19 cellular contexts compared by ENCODE assay signal in genomic region chr1:54263601-54264226, GRCh38.
DNase-seq lines count a peak whose midpoint lies in the region; ATAC-seq, FAIRE-seq and TF ChIP-seq lines count a peak whose summit lies in the region.
"Had no signal": no experiment of that assay in that cellular context is flagged by ENCODE, and none has a peak within 500 bp of the region (broad histone marks: within the 10 kb centered on the region; RNA-seq: fewer than 3 reads in every experiment).

No MANE protein-coding gene starts in this region.

- FAIRE-seq in D721Med (lab: Jason Lieb, UNC): no peak

- no peaks in the 10 kb centered on the region for H3K27me3 Mint-ChIP-seq in CD4-positive, CD25-positive, alpha-beta regulatory T cell
- no peaks in the 10 kb centered on the region for H3K27me3 Mint-ChIP-seq in CD8-positive, alpha-beta memory T cell
- H3K27me3 Mint-ChIP-seq in activated T-helper 1 cell treated with anti-CD3 and anti-CD28 coated beads, Interleukin-12 subunit alpha, Interleukin-12 subunit beta, Interleukin-2, Interleukin-4 antibody, amounts not matched to agents 30 ng/mL and 10 ng/mL and 1 ng/mL, durations not matched to agents 14 hours and 24 hours and 36 hours (ENCODE audit: insufficient read depth): no peaks in the 10 kb centered on the region
- no peaks in the 10 kb centered on the region for H3K27me3 Mint-ChIP-seq in stimulated activated naive B cell treated with anti-CD40 and anti-IgM and Interleukin-4, amounts not matched to agents 10 μg/mL and 1 μg/mL and 100 μg/mL, for 72 hours
- H3K27me3 Mint-ChIP-seq: activated naive CD4-positive, alpha-beta T cell treated with anti-CD3 and anti-CD28 coated beads, Interleukin-2, amount 50 U/mL, for 24 hours had no signal

- no peak overlapping the region for H3K4me3 Mint-ChIP-seq in CD4-positive, CD25-positive, alpha-beta regulatory T cell
- H3K4me3 Mint-ChIP-seq in CD8-positive, alpha-beta memory T cell: no peak overlapping the region
- H3K4me3 Mint-ChIP-seq in activated T-helper 1 cell treated with anti-CD3 and anti-CD28 coated beads, Interleukin-12 subunit alpha, Interleukin-12 subunit beta, Interleukin-2, Interleukin-4 antibody, amounts not matched to agents 30 ng/mL and 10 ng/mL and 1 ng/mL, durations not matched to agents 14 hours and 24 hours and 36 hours: no peak overlapping the region
- no peak overlapping the region for H3K4me3 Mint-ChIP-seq in stimulated activated naive B cell treated with anti-CD40 and anti-IgM and Interleukin-4, amounts not matched to agents 10 μg/mL and 1 μg/mL and 100 μg/mL, for 72 hours
- H3K4me3 Mint-ChIP-seq: activated naive CD4-positive, alpha-beta T cell treated with anti-CD3 and anti-CD28 coated beads, Interleukin-2, amount 50 U/mL, for 24 hours had no signal

- WGBS in mesodermal cell (ENCODE audit: insufficient coverage in 2 of 2), 2 experiments: 90 to 94% methylated on average over 5 to 6 of the region's 6 CpGs

- H3K4me3 ChIP-seq in CD4-positive, CD25-positive, alpha-beta regulatory T cell (ENCODE audit: low read depth, low read length): no peak overlapping the region
- no peak overlapping the region for H3K4me3 ChIP-seq in CD8-positive, alpha-beta memory T cell (ENCODE audit: low read length)
- H3K4me3 ChIP-seq in mesodermal cell (ENCODE audit: extremely low read depth, insufficient read depth, low read length, poor library complexity, severe bottlenecking): no peak overlapping the region

- CTCF ChIA-PET in CD8-positive, alpha-beta memory T cell (lab: Charles Lee): no interaction called here

- DNase-seq in CD4-positive, CD25-positive, alpha-beta regulatory T cell: peak in 1 of 3 donors; percentile 26
- DNase-seq in CD8-positive, alpha-beta memory T cell: no peak
- DNase-seq in activated T-helper 1 cell treated with anti-CD3 and anti-CD28 coated beads, Interleukin-12 subunit alpha, Interleukin-12 subunit beta, Interleukin-2, Interleukin-4 antibody, amounts not matched to agents 30 ng/mL and 10 ng/mL and 1 ng/mL, durations not matched to agents 14 hours and 24 hours and 36 hours (ENCODE audit: low spot score): no peak
- DNase-seq in stimulated activated naive B cell treated with anti-CD40 and anti-IgM and Interleukin-4, amounts not matched to agents 10 μg/mL and 1 μg/mL and 100 μg/mL, for 72 hours: no peak
- DNase-seq in D721Med (ENCODE audit: insufficient read length, low spot score) (no peak), NCI-H2081 treated with DMSO at 0.1 percent for 48 hours (lab: John Stamatoyannopoulos, UW) (no peak)
- DNase-seq: activated CD4-positive, CD25-positive, alpha-beta regulatory T cell treated with anti-CD3 and anti-CD28 coated beads, Interleukin-2, amount 50 U/mL, for 72 hours; activated CD8-positive, alpha-beta memory T cell treated with anti-CD3 and anti-CD28 coated beads, Interleukin-2, amount 50 U/mL, for 48 hours; DND-41; effector memory CD4-positive, alpha-beta T cell; NCI-H1105; NCI-H510A; retina; SK-N-SH; stimulated activated CD4-positive, alpha-beta T cell treated with anti-CD3 and anti-CD28 coated beads, Interleukin-4, amount 100 ng/mL, for 24 hours had no signal

- POLR2A ChIA-PET in CD8-positive, alpha-beta memory T cell (lab: Charles Lee): interaction anchor here (0.7 kb wide), 1 partner anchor 42 kb away, joined by 3 read pairs; no protein-coding TSS in a partner anchor

- H3K27ac Mint-ChIP-seq in CD4-positive, CD25-positive, alpha-beta regulatory T cell: peak overlapping the region in 2 of 3 donors; percentile 47 to 61
- H3K27ac Mint-ChIP-seq in CD8-positive, alpha-beta memory T cell: peak overlapping the region in 7 of 8 donors; percentile 12 to 47 (median 17)
- peak overlapping the region; percentile 79 for H3K27ac Mint-ChIP-seq in activated T-helper 1 cell treated with anti-CD3 and anti-CD28 coated beads, Interleukin-12 subunit alpha, Interleukin-12 subunit beta, Interleukin-2, Interleukin-4 antibody, amounts not matched to agents 30 ng/mL and 10 ng/mL and 1 ng/mL, durations not matched to agents 14 hours and 24 hours and 36 hours
- H3K27ac Mint-ChIP-seq in stimulated activated naive B cell treated with anti-CD40 and anti-IgM and Interleukin-4, amounts not matched to agents 10 μg/mL and 1 μg/mL and 100 μg/mL, for 72 hours: no peak overlapping the region

- no peaks in the 10 kb centered on the region for H3K27me3 ChIP-seq in CD4-positive, CD25-positive, alpha-beta regulatory T cell (ENCODE audit: control insufficient read depth, insufficient read depth, low read length)
- no peaks in the 10 kb centered on the region for H3K27me3 ChIP-seq in CD8-positive, alpha-beta memory T cell (ENCODE audit: insufficient read depth, low read length, poor library complexity, severe bottlenecking)

- ATAC-seq in CD4-positive, CD25-positive, alpha-beta regulatory T cell (ENCODE audit: low read depth in 2 of 2): no peak
- ATAC-seq in stimulated activated naive B cell treated with anti-CD40 and anti-IgM and Interleukin-4, amounts not matched to agents 10 μg/mL and 1 μg/mL and 100 μg/mL, for 72 hours (replicated peaks): no peak
- ATAC-seq in HG02970 (IDR thresholded peaks at IDR 0.05; ENCODE audit: low FRiP score, unreplicated experiment): no peak
- ATAC-seq: HCT116 had no signal

- peaks cover 5% of the 10 kb centered on the region for H3K36me3 Mint-ChIP-seq in CD4-positive, CD25-positive, alpha-beta regulatory T cell
- peaks cover 0 to 26% (median 0%) of the 10 kb centered on the region in 3 donors for H3K36me3 Mint-ChIP-seq in CD8-positive, alpha-beta memory T cell
- no peaks in the 10 kb centered on the region for H3K36me3 Mint-ChIP-seq in activated T-helper 1 cell treated with anti-CD3 and anti-CD28 coated beads, Interleukin-12 subunit alpha, Interleukin-12 subunit beta, Interleukin-2, Interleukin-4 antibody, amounts not matched to agents 30 ng/mL and 10 ng/mL and 1 ng/mL, durations not matched to agents 14 hours and 24 hours and 36 hours (ENCODE audit: low read depth)
- no peaks in the 10 kb centered on the region for H3K36me3 Mint-ChIP-seq in stimulated activated naive B cell treated with anti-CD40 and anti-IgM and Interleukin-4, amounts not matched to agents 10 μg/mL and 1 μg/mL and 100 μg/mL, for 72 hours
- H3K36me3 Mint-ChIP-seq: activated naive CD4-positive, alpha-beta T cell treated with anti-CD3 and anti-CD28 coated beads, Interleukin-2, amount 50 U/mL, for 24 hours had no signal

- H3K9me3 ChIP-seq in CD4-positive, CD25-positive, alpha-beta regulatory T cell (ENCODE audit: control insufficient read depth in 2 of 2, low read length in 2 of 2): no peaks in the 10 kb centered on the region
- no peaks in the 10 kb centered on the region for H3K9me3 ChIP-seq in CD8-positive, alpha-beta memory T cell (ENCODE audit: low read length)
- no peaks in the 10 kb centered on the region for H3K9me3 ChIP-seq in mesodermal cell (ENCODE audit: control insufficient read depth, low read length)
- H3K9me3 ChIP-seq: SK-N-SH had no signal

- intact Hi-C loops in activated T-helper 1 cell treated with anti-CD3 and anti-CD28 coated beads, Interleukin-12 subunit alpha, Interleukin-12 subunit beta, Interleukin-2, Interleukin-4 antibody, amounts not matched to agents 30 ng/mL and 10 ng/mL and 1 ng/mL, durations not matched to agents 14 hours and 24 hours and 36 hours (cut with micrococcal nuclease): no loop called here

- peaks cover 0 to 1% (median 0%) of the 10 kb centered on the region in 7 donors for H3K9me3 Mint-ChIP-seq in CD4-positive, CD25-positive, alpha-beta regulatory T cell
- no peaks in the 10 kb centered on the region for H3K9me3 Mint-ChIP-seq in CD8-positive, alpha-beta memory T cell
- H3K9me3 Mint-ChIP-seq in activated T-helper 1 cell treated with anti-CD3 and anti-CD28 coated beads, Interleukin-12 subunit alpha, Interleukin-12 subunit beta, Interleukin-2, Interleukin-4 antibody, amounts not matched to agents 30 ng/mL and 10 ng/mL and 1 ng/mL, durations not matched to agents 14 hours and 24 hours and 36 hours: no peaks in the 10 kb centered on the region
- H3K9me3 Mint-ChIP-seq in stimulated activated naive B cell treated with anti-CD40 and anti-IgM and Interleukin-4, amounts not matched to agents 10 μg/mL and 1 μg/mL and 100 μg/mL, for 72 hours: no peaks in the 10 kb centered on the region
- H3K9me3 Mint-ChIP-seq: activated naive CD4-positive, alpha-beta T cell treated with anti-CD3 and anti-CD28 coated beads, Interleukin-2, amount 50 U/mL, for 24 hours had no signal

- H3K4me1 Mint-ChIP-seq in CD4-positive, CD25-positive, alpha-beta regulatory T cell: peaks cover 0 to 20% (median 7%) of the 10 kb centered on the region in 4 donors
- H3K4me1 Mint-ChIP-seq in CD8-positive, alpha-beta memory T cell: peaks cover 14 to 28% (median 25%) of the 10 kb centered on the region in 3 donors
- peaks cover 39% of the 10 kb centered on the region for H3K4me1 Mint-ChIP-seq in activated T-helper 1 cell treated with anti-CD3 and anti-CD28 coated beads, Interleukin-12 subunit alpha, Interleukin-12 subunit beta, Interleukin-2, Interleukin-4 antibody, amounts not matched to agents 30 ng/mL and 10 ng/mL and 1 ng/mL, durations not matched to agents 14 hours and 24 hours and 36 hours (ENCODE audit: low read depth)
- H3K4me1 Mint-ChIP-seq in stimulated activated naive B cell treated with anti-CD40 and anti-IgM and Interleukin-4, amounts not matched to agents 10 μg/mL and 1 μg/mL and 100 μg/mL, for 72 hours: peaks cover 6 to 8% of the 10 kb centered on the region in 2 donors

- H3K36me3 ChIP-seq in CD4-positive, CD25-positive, alpha-beta regulatory T cell (ENCODE audit: control insufficient read depth, insufficient read depth, low read length): no peaks in the 10 kb centered on the region
- no peaks in the 10 kb centered on the region for H3K36me3 ChIP-seq in CD8-positive, alpha-beta memory T cell (ENCODE audit: insufficient read depth, low read length)
- peaks cover 64% of the 10 kb centered on the region for H3K36me3 ChIP-seq in mesodermal cell (ENCODE audit: control insufficient read depth, insufficient read depth, low read length)

- H3K4me1 ChIP-seq in CD4-positive, CD25-positive, alpha-beta regulatory T cell (ENCODE audit: control insufficient read depth, insufficient read depth, low read length, poor library complexity, severe bottlenecking): no peaks in the 10 kb centered on the region
- H3K4me1 ChIP-seq in CD8-positive, alpha-beta memory T cell (ENCODE audit: insufficient read depth, low read length): no peaks in the 10 kb centered on the region
- H3K4me1 ChIP-seq in mesodermal cell (ENCODE audit: control insufficient read depth, insufficient read depth, low read length, poor library complexity, severe bottlenecking): peaks cover 5% of the 10 kb centered on the region

- TF ChIP-seq CTCF in D721Med (IDR thresholded peaks at IDR 0.05; ENCODE audit: insufficient read depth, missing control alignments): no peak

- no peak overlapping the region for H3K27ac ChIP-seq in CD4-positive, CD25-positive, alpha-beta regulatory T cell (ENCODE audit: insufficient read depth, low read length, poor library complexity, severe bottlenecking)
- H3K27ac ChIP-seq in CD8-positive, alpha-beta memory T cell (ENCODE audit: low read depth, low read length): no peak overlapping the region
- peak overlapping the region; percentile 10 for H3K27ac ChIP-seq in mesodermal cell (ENCODE audit: low read depth, low read length, severe bottlenecking)
